Comparison of ENCODE assay signal across 20 cellular contexts in genomic region chr3:118488751-118489150, GRCh38.
DNase-seq lines count a peak whose midpoint lies in the region; ATAC-seq and TF ChIP-seq lines count a peak whose summit lies in the region.
"Had no signal": no experiment of that assay in that cellular context is flagged by ENCODE, and none has a peak within 500 bp of the region (broad histone marks: within the 10 kb centered on the region; RNA-seq: fewer than 3 reads in every experiment).

No MANE protein-coding gene starts in this region.

- CTCF ChIA-PET in MCF 10A (lab: Yijun Ruan, JAX) (interaction anchor here (1.1 kb wide), 1 partner anchor 22 kb away, joined by 3 read pairs; no protein-coding TSS in a partner anchor), mammary epithelial cell (lab: Charles Lee; ENCODE audit: low non-redundant PET) (no interaction called here)

- peaks cover 3% of the 10 kb centered on the region for H3K36me3 ChIP-seq in breast epithelium
- H3K36me3 ChIP-seq in mammary epithelial cell (ENCODE audit: insufficient read depth, low read length): no peaks in the 10 kb centered on the region
- H3K36me3 ChIP-seq: BLaER1 had no signal

- H3K27me3 ChIP-seq in breast epithelium (no peaks in the 10 kb centered on the region), mammary epithelial cell (ENCODE audit: insufficient read depth, low read length) (no peaks in the 10 kb centered on the region), foreskin keratinocyte (no peaks in the 10 kb centered on the region)
- H3K27me3 ChIP-seq: BLaER1 had no signal

- H3K4me1 Mint-ChIP-seq in MCF 10A (ENCODE audit: insufficient read depth, unreplicated experiment): peaks cover 6% of the 10 kb centered on the region
- H3K4me1 Mint-ChIP-seq: CD14-positive monocyte; CD4-positive, alpha-beta memory T cell had no signal

- H3K4me1 ChIP-seq in breast epithelium: no peaks in the 10 kb centered on the region
- peaks cover 3% of the 10 kb centered on the region for H3K4me1 ChIP-seq in mammary epithelial cell (ENCODE audit: insufficient read depth, low read length)
- H3K4me1 ChIP-seq in foreskin keratinocyte: no peaks in the 10 kb centered on the region
- H3K4me1 ChIP-seq: A549, BLaER1 had no signal

- TF ChIP-seq CTCF in MCF 10A (IDR thresholded peaks at IDR 0.05; ENCODE audit: unreplicated experiment): no peak
- TF ChIP-seq CTCF in breast epithelium (IDR thresholded peaks at IDR 0.05): no peak
- TF ChIP-seq CTCF in mammary epithelial cell (conservative IDR thresholded peaks at IDR 0.05 in 1 of 2, IDR thresholded peaks at IDR 0.05 in 1 of 2; ENCODE audit: extremely low read depth in 1 of 2, insufficient read depth in 1 of 2, low read depth in 1 of 2, low read length in 2 of 2): no peak
- no peak for TF ChIP-seq CTCF in foreskin keratinocyte (conservative IDR thresholded peaks at IDR 0.05)

- H4K20me1 ChIP-seq in mammary epithelial cell (ENCODE audit: insufficient read depth, low read length): no peaks in the 10 kb centered on the region
- H4K20me1 ChIP-seq: BLaER1 had no signal

- dilution Hi-C loops in mammary epithelial cell (cut with HindIII; ENCODE audit: low sequenced_read_pairs): no loop called here

- no TSS peak for BruUV-seq in MCF 10A (replicated peaks; lab: Mats Ljungman, UMichigan)
- BruUV-seq in mammary epithelial cell (replicated peaks; lab: Mats Ljungman, UMichigan): no TSS peak

- H3K79me2 ChIP-seq in mammary epithelial cell (ENCODE audit: insufficient read depth, low read length): no peaks in the 10 kb centered on the region

- DNase-seq in MCF 10A (ENCODE audit: unreplicated experiment) (peak; percentile 9), breast epithelium (ENCODE audit: low spot score in 2 of 2) (no peak), mammary epithelial cell (peak; percentile 52), foreskin keratinocyte (peak; percentile 28 to 73), retina (no peak)
- DNase-seq in activated CD4-positive, alpha-beta T cell treated with anti-CD3 and anti-CD28 coated beads for 1 hour: no peak
- DNase-seq: AML-193; Calu3; CD4-positive, alpha-beta memory T cell; DMS79 treated with DMSO at 0.1 percent for 48 hours; GF-D8; H7; HFFc6 had no signal

- no peaks in the 10 kb centered on the region for H3K9me3 Mint-ChIP-seq in MCF 10A (ENCODE audit: unreplicated experiment)

- TF ChIP-seq POLR2A in breast epithelium (IDR thresholded peaks at IDR 0.05): no peak

- H3K9ac ChIP-seq in mammary epithelial cell (ENCODE audit: insufficient read depth, low read length): no peak overlapping the region
- H3K9ac ChIP-seq: BLaER1 had no signal

- in situ Hi-C loops in mammary epithelial cell (cut with MboI; ENCODE audit: low sequenced_read_pairs in 2 of 2): no loop called here

- no peak overlapping the region for H3K4me3 ChIP-seq in breast epithelium
- H3K4me3 ChIP-seq in mammary epithelial cell (replicated peaks in 1 of 3; ENCODE audit: insufficient read depth in 1 of 3, low read depth in 2 of 3, low read length in 3 of 3): no peak overlapping the region
- H3K4me3 ChIP-seq: A549, BLaER1 had no signal

- no peaks in the 10 kb centered on the region for H3K9me3 ChIP-seq in breast epithelium
- no peaks in the 10 kb centered on the region for H3K9me3 ChIP-seq in mammary epithelial cell (replicated peaks; ENCODE audit: insufficient read depth, low read length)
- H3K9me3 ChIP-seq: A549, BLaER1 had no signal

- intact Hi-C loops in MCF 10A (cut with micrococcal nuclease) (no loop called here), breast epithelium (cut with DNase I; ENCODE audit: low total_unique reads) (no loop called here), mammary epithelial cell (cut with micrococcal nuclease) (no loop called here)

- H3K27me3 Mint-ChIP-seq in MCF 10A (ENCODE audit: insufficient read depth, unreplicated experiment): no peaks in the 10 kb centered on the region
- H3K27me3 Mint-ChIP-seq: CD4-positive, alpha-beta memory T cell had no signal

- POLR2A ChIA-PET in MCF 10A (lab: Yijun Ruan, JAX): interaction anchor here (0.7 kb wide), 1 partner anchor 12 kb away, joined by 3 read pairs; no protein-coding TSS in a partner anchor

- H3K4me2 ChIP-seq in mammary epithelial cell (ENCODE audit: insufficient read depth, low read depth, low read length): no peak overlapping the region
- H3K4me2 ChIP-seq: A549, BLaER1 had no signal

- no peak overlapping the region for H3K27ac Mint-ChIP-seq in MCF 10A (ENCODE audit: low read depth, unreplicated experiment)
- H3K27ac Mint-ChIP-seq: CD14-positive monocyte, HFFc6 had no signal

- no peak overlapping the region for H3K4me3 Mint-ChIP-seq in MCF 10A (ENCODE audit: unreplicated experiment)
- H3K4me3 Mint-ChIP-seq: CD14-positive monocyte; CD4-positive, alpha-beta memory T cell; HFFc6 had no signal

- H2AFZ ChIP-seq in mammary epithelial cell (ENCODE audit: low read depth, low read length): no peak overlapping the region

- no peaks in the 10 kb centered on the region for H3K36me3 Mint-ChIP-seq in MCF 10A (ENCODE audit: insufficient read depth, unreplicated experiment)
- H3K36me3 Mint-ChIP-seq: CD14-positive monocyte; CD4-positive, alpha-beta memory T cell had no signal

- 33% methylated on average over 3 of the region's 3 CpGs for WGBS in mammary epithelial cell (ENCODE audit: low coverage, missing lambda C conversion rate)

- ATAC-seq in foreskin keratinocyte (peak; percentile 44), HG03039 (IDR thresholded peaks at IDR 0.05; ENCODE audit: unreplicated experiment) (no peak), HG03432 (IDR thresholded peaks at IDR 0.05; ENCODE audit: unreplicated experiment) (no peak)
- ATAC-seq: A549, HCT116 had no signal

- H3K27ac ChIP-seq in breast epithelium (no peak overlapping the region), mammary epithelial cell (ENCODE audit: insufficient read depth, low read depth, low read length) (no peak overlapping the region), foreskin keratinocyte (no peak overlapping the region)
- H3K27ac ChIP-seq: 22Rv1, A549, BLaER1 had no signal

Comparison
In these comparisons a context has a peak if more than half of its experiments do, and no peak if none do; other contexts are left out.
1. DNase-seq: peak in MCF 10A (single experiment), mammary epithelial cell (single experiment) and foreskin keratinocyte (2 of 2); none in breast epithelium (0 of 2), activated CD4-positive, alpha-beta T cell treated with anti-CD3 and anti-CD28 coated beads for 1 hour (single experiment) and retina (single experiment).